Comparison of ENCODE assay signal across 8 cellular contexts in the genomic region with DNA sequence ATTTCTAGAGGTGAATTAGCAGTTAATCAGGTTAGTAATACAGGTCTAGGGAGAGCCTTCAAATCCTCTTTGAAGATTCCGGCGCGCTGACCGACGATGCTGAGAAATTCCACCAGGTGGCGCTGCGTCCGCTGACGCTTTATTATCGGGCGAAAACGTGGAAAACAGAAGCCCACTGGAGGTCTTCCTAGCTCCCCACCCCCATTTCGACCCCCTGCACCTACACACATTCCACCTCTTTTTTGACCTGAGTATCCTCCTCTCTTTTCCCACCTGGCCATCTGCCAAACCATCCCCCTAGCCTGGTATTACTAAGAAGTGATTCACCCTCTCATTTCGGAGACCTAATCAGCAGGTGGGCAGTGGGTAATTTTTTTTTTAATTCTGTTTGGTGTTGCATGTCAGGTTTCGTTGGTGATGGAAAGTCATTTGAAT.
A peak's percentile ranks its signal among the peaks of the same experiment; 100 is the strongest.
DNase-seq lines count a peak whose midpoint lies in the region; ATAC-seq and TF ChIP-seq lines count a peak whose summit lies in the region.

No MANE protein-coding gene starts in this region.

- TF ChIP-seq CTCF in C4-2B (conservative IDR thresholded peaks at IDR 0.05): peak; percentile 90
- TF ChIP-seq CTCF in HFF-Myc (IDR thresholded peaks at IDR 0.05; ENCODE audit: low read depth, low read length, missing control alignments): peak; percentile 86

- H3K36me3 Mint-ChIP-seq in activated naive CD8-positive, alpha-beta T cell treated with anti-CD3 and anti-CD28 coated beads, Interleukin-2, amount 50 U/mL, for 24 hours (ENCODE audit: low read depth): no peaks in the 10 kb centered on the region

- no peak overlapping the region for H3K4me3 ChIP-seq in HFF-Myc (replicated peaks; ENCODE audit: low read depth, low read length)

- no peak overlapping the region for H3K4me3 Mint-ChIP-seq in activated naive CD8-positive, alpha-beta T cell treated with anti-CD3 and anti-CD28 coated beads, Interleukin-2, amount 50 U/mL, for 24 hours

- no peak overlapping the region for H3K27ac Mint-ChIP-seq in activated naive CD8-positive, alpha-beta T cell treated with anti-CD3 and anti-CD28 coated beads, Interleukin-2, amount 50 U/mL, for 24 hours

- intact Hi-C loops in left ventricle myocardium superior (cut with micrococcal nuclease): loop anchor here (10.0 kb wide), 1 partner anchor 92 kb away; no protein-coding TSS in a partner anchor

- H3K9me3 Mint-ChIP-seq in activated naive CD8-positive, alpha-beta T cell treated with anti-CD3 and anti-CD28 coated beads, Interleukin-2, amount 50 U/mL, for 24 hours: no peaks in the 10 kb centered on the region

- no peak for ATAC-seq in activated naive CD8-positive, alpha-beta T cell treated with anti-CD3 and anti-CD28 coated beads, Interleukin-2, amount 50 U/mL, for 24 hours
- ATAC-seq in left ventricle myocardium superior: peak; percentile 31
- no peak for ATAC-seq in GM21367 (IDR thresholded peaks at IDR 0.05; ENCODE audit: unreplicated experiment)
- no peak for ATAC-seq in GM19324 (IDR thresholded peaks at IDR 0.05; ENCODE audit: low FRiP score, unreplicated experiment)

- peaks cover 6% of the 10 kb centered on the region for H3K4me1 Mint-ChIP-seq in activated naive CD8-positive, alpha-beta T cell treated with anti-CD3 and anti-CD28 coated beads, Interleukin-2, amount 50 U/mL, for 24 hours

- DNase-seq in HFF-Myc (ENCODE audit: extremely low read depth, low read depth) (no peak), SHP77 treated with DMSO at 0.1 percent for 48 hours (lab: John Stamatoyannopoulos, UW) (peak; percentile 24), left ventricle myocardium superior (peak; percentile 75), renal cortical epithelial cell (ENCODE audit: low read depth) (peak; percentile 53)
- peak; percentile 64 for DNase-seq in activated naive CD8-positive, alpha-beta T cell treated with anti-CD3 and anti-CD28 coated beads, Interleukin-2, amount 50 U/mL, for 24 hours

- peaks cover 19% of the 10 kb centered on the region for H3K27me3 Mint-ChIP-seq in activated naive CD8-positive, alpha-beta T cell treated with anti-CD3 and anti-CD28 coated beads, Interleukin-2, amount 50 U/mL, for 24 hours

- no peak overlapping the region for H3K27ac ChIP-seq in C4-2B
